9 cellular contexts compared by ENCODE assay signal in genomic region chr3:106299300-106300098, GRCh38.
A peak's percentile ranks its signal among the peaks of the same experiment; 100 is the strongest.
DNase-seq lines count a peak whose midpoint lies in the region; ATAC-seq and TF ChIP-seq lines count a peak whose summit lies in the region.
"Had no signal": no experiment of that assay in that cellular context is flagged by ENCODE, and none has a peak within 500 bp of the region (broad histone marks: within the 10 kb centered on the region; RNA-seq: fewer than 3 reads in every experiment).

No MANE protein-coding gene starts in this region.

- H3K4me1 Mint-ChIP-seq in stimulated activated memory B cell treated with anti-CD40 and anti-IgM and Interleukin-4, amounts not matched to agents 10 μg/mL and 1 μg/mL and 100 μg/mL, for 72 hours = peaks cover 41% of the 10 kb centered on the region

- peak overlapping the region; percentile 18 for H3K27ac Mint-ChIP-seq in stimulated activated memory B cell treated with anti-CD40 and anti-IgM and Interleukin-4, amounts not matched to agents 10 μg/mL and 1 μg/mL and 100 μg/mL, for 72 hours

- H3K4me3 ChIP-seq in left ventricle myocardium inferior = no peak overlapping the region

- no peaks in the 10 kb centered on the region for H3K36me3 Mint-ChIP-seq in stimulated activated memory B cell treated with anti-CD40 and anti-IgM and Interleukin-4, amounts not matched to agents 10 μg/mL and 1 μg/mL and 100 μg/mL, for 72 hours
- H3K36me3 Mint-ChIP-seq: naive B cell had no signal

- H3K27me3 Mint-ChIP-seq in stimulated activated memory B cell treated with anti-CD40 and anti-IgM and Interleukin-4, amounts not matched to agents 10 μg/mL and 1 μg/mL and 100 μg/mL, for 72 hours = no peaks in the 10 kb centered on the region
- H3K27me3 Mint-ChIP-seq: naive B cell had no signal

- no peaks in the 10 kb centered on the region for H3K36me3 ChIP-seq in left ventricle myocardium inferior

- no peaks in the 10 kb centered on the region for H3K9me3 Mint-ChIP-seq in stimulated activated memory B cell treated with anti-CD40 and anti-IgM and Interleukin-4, amounts not matched to agents 10 μg/mL and 1 μg/mL and 100 μg/mL, for 72 hours
- H3K9me3 Mint-ChIP-seq: naive B cell had no signal

- POLR2A ChIA-PET in RWPE1 (lab: Yijun Ruan, JAX; ENCODE audit: low non-redundant PET) = no interaction called here

- H3K4me3 Mint-ChIP-seq in stimulated activated memory B cell treated with anti-CD40 and anti-IgM and Interleukin-4, amounts not matched to agents 10 μg/mL and 1 μg/mL and 100 μg/mL, for 72 hours = no peak overlapping the region
- H3K4me3 Mint-ChIP-seq: naive B cell had no signal

- intact Hi-C loops in Right ventricle myocardium inferior (cut with DNase I) (no loop called here), left ventricle myocardium inferior (cut with micrococcal nuclease) (no loop called here)

- no peak overlapping the region for H3K27ac ChIP-seq in left ventricle myocardium inferior (replicated peaks)
- no peak overlapping the region for H3K27ac ChIP-seq in RWPE1
- H3K27ac ChIP-seq in caudate nucleus (ENCODE audit: low read depth, low read length) = no peak overlapping the region

- ATAC-seq in Right ventricle myocardium inferior (peak; percentile 69), HG02763 (IDR thresholded peaks at IDR 0.05; ENCODE audit: unreplicated experiment) (peak; percentile 54)
- peak; percentile 71 for ATAC-seq in stimulated activated memory B cell treated with anti-CD40 and anti-IgM and Interleukin-4, amounts not matched to agents 10 μg/mL and 1 μg/mL and 100 μg/mL, for 72 hours

- CTCF ChIA-PET in RWPE1 (lab: Yijun Ruan, JAX) = no interaction called here

- TF ChIP-seq CTCF in left ventricle myocardium inferior (IDR thresholded peaks at IDR 0.05; ENCODE audit: borderline replicate concordance) (no peak), RWPE1 (conservative IDR thresholded peaks at IDR 0.05; ENCODE audit: low read depth) (no peak)

- H3K4me1 ChIP-seq in left ventricle myocardium inferior = no peaks in the 10 kb centered on the region

- DNase-seq in Right ventricle myocardium inferior (ENCODE audit: missing footprints) = no peak
- no peak for DNase-seq in left ventricle myocardium inferior
- DNase-seq in RWPE1 (ENCODE audit: low spot score) = peak; percentile 0
- DNase-seq in nucleus accumbens (lab: John Stamatoyannopoulos, UW) = no peak
- DNase-seq in caudate nucleus (lab: John Stamatoyannopoulos, UW) = no peak
- DNase-seq in GF-D8 (lab: John Stamatoyannopoulos, UW) = no peak
- DNase-seq: naive B cell had no signal

- H3K9me3 ChIP-seq in left ventricle myocardium inferior (replicated peaks) = no peaks in the 10 kb centered on the region

- H3K27me3 ChIP-seq in left ventricle myocardium inferior (ENCODE audit: low read depth) = no peaks in the 10 kb centered on the region
